In the genomic region with DNA sequence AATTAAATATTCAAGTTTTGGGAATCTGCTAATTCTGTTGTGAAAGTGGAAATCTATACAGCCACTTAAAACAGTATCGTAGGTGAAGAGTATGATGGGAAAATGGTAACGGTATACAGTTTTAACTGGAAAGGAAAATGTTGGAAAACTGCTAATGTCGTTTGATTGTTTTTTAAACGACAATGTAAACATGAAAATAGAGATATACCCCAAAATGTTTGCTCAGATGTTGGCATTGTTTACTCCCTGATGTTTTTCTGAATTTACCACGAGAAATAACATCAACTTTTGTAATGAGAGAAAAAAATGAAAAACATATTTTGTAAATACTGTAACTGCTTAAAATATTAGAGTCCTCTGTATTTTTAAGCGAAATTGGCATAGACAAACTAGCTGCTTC, we compare ENCODE assay signal across 1 cellular context.
TF ChIP-seq lines count a peak whose summit lies in the region.

No MANE protein-coding gene starts in this region.

TF ChIP-seq in HepG2, 621 proteins besides CTCF, POLR2A, EP300 and RAD21:
- TF ChIP-seq ZNF672 (CRISPR knock-in tag; IDR thresholded peaks at IDR 0.05) (no peak), CENPT (CRISPR knock-in tag; IDR thresholded peaks at IDR 0.05; ENCODE audit: low read depth) (no peak), GABPB1 (CRISPR knock-in tag; IDR thresholded peaks at IDR 0.05) (no peak), SMAD1 (CRISPR knock-in tag; IDR thresholded peaks at IDR 0.05; ENCODE audit: borderline replicate concordance, low read depth) (no peak)
